8 cellular contexts compared by ENCODE assay signal in genomic region chr6:33206864-33207568, GRCh38. TPM values are rescaled to one million over a fixed set of nuclear protein-coding genes. Genes with fewer than 3 reads are reported as not detected.
A peak's percentile ranks its signal among the peaks of the same experiment; 100 is the strongest.
DNase-seq lines count a peak whose midpoint lies in the region; ATAC-seq and TF ChIP-seq lines count a peak whose summit lies in the region.

No MANE protein-coding gene starts in this region.

- peak overlapping the region; percentile 87 for H3K4me3 ChIP-seq in OCI-LY1 (ENCODE audit: low read depth, low read length, poor library complexity, severe bottlenecking)
- H3K4me3 ChIP-seq in osteoblast (ENCODE audit: insufficient read depth, low read length) = peak overlapping the region; percentile 90

- no peak overlapping the region for H2AFZ ChIP-seq in OCI-LY1 (ENCODE audit: low read length)
- no peak overlapping the region for H2AFZ ChIP-seq in osteoblast (ENCODE audit: low read length)

- H3K4me2 ChIP-seq in OCI-LY1 (ENCODE audit: low read length) = peak overlapping the region; percentile 82
- peak overlapping the region; percentile 97 for H3K4me2 ChIP-seq in osteoblast (ENCODE audit: insufficient read depth, low read length)

- H3K27ac ChIP-seq in OCI-LY1 (ENCODE audit: low read depth, low read length, poor library complexity, severe bottlenecking) = no peak overlapping the region
- peak overlapping the region; percentile 86 for H3K27ac ChIP-seq in epithelial cell of prostate
- peak overlapping the region; percentile 95 for H3K27ac ChIP-seq in osteoblast (ENCODE audit: low read depth, low read length)

- no peaks in the 10 kb centered on the region for H3K27me3 ChIP-seq in OCI-LY1 (ENCODE audit: insufficient read depth, low read length)
- no peaks in the 10 kb centered on the region for H3K27me3 ChIP-seq in osteoblast (ENCODE audit: insufficient read depth, low read length)

- H3K9ac ChIP-seq in OCI-LY1 (ENCODE audit: low read length) = peak overlapping the region; percentile 95; the same call in 1 of the 2 replicates

- TF ChIP-seq CTCF in OCI-LY1 (IDR thresholded peaks at IDR 0.05; ENCODE audit: low read length) (no peak), osteoblast (IDR thresholded peaks at IDR 0.05; ENCODE audit: extremely low read depth, low read depth, low read length) (no peak)

- H3K79me2 ChIP-seq in OCI-LY1 (ENCODE audit: insufficient read depth, low read length) = no peaks in the 10 kb centered on the region
- peaks cover 32% of the 10 kb centered on the region for H3K79me2 ChIP-seq in osteoblast (ENCODE audit: insufficient read depth, low read length)

- no peak for ATAC-seq in sciatic nerve
- ATAC-seq in GM18868 (IDR thresholded peaks at IDR 0.05; ENCODE audit: unreplicated experiment) = no peak

- 0 out of 2 replicates have a peak, but pooled peaks cover 4% of the 10 kb centered on the region for H3F3A ChIP-seq in OCI-LY1 (ENCODE audit: insufficient read depth, low read length)

- no peaks in the 10 kb centered on the region for H3K9me3 ChIP-seq in OCI-LY1 (ENCODE audit: low read length)
- no peaks in the 10 kb centered on the region for H3K9me3 ChIP-seq in osteoblast (ENCODE audit: low read depth, low read length)

- H3K9me2 ChIP-seq in OCI-LY1 (ENCODE audit: low read depth, low read length) = no peaks in the 10 kb centered on the region

- no peaks in the 10 kb centered on the region for H4K20me1 ChIP-seq in OCI-LY1 (ENCODE audit: insufficient read depth, low read length)
- H4K20me1 ChIP-seq in osteoblast (ENCODE audit: insufficient read depth, low read length) = peaks cover 21% of the 10 kb centered on the region

- intact Hi-C loops in sciatic nerve (cut with DNase I) = no loop called here

- H3K4me1 ChIP-seq in OCI-LY1 (ENCODE audit: insufficient read depth, low read length, severe bottlenecking) (peaks cover 36% of the 10 kb centered on the region), osteoblast (ENCODE audit: insufficient read depth, low read length) (peaks cover 50% of the 10 kb centered on the region)

- H3K36me3 ChIP-seq in OCI-LY1 (ENCODE audit: insufficient read depth, low read length) (peaks cover 36% of the 10 kb centered on the region), osteoblast (ENCODE audit: insufficient read depth, low read length) (peaks cover 36% of the 10 kb centered on the region)

- DNase-seq in Daoy (ENCODE audit: low read depth) (peak; percentile 92), epithelial cell of prostate (ENCODE audit: low read depth, low spot score) (no peak), osteoblast (ENCODE audit: insufficient read length, low spot score, missing footprints) (peak; percentile 97), sciatic nerve (ENCODE audit: low spot score) (no peak), SW480 (ENCODE audit: low spot score) (no peak)
- DNase-seq in activated CD4-positive, CD25-positive, alpha-beta regulatory T cell treated with anti-CD3 and anti-CD28 coated beads, Interleukin-2, amount 50 U/mL, for 72 hours = no peak

RNA-seq across cellular contexts. Expression of gene RING1, which starts 1.3 kb away (rescaled TPM):
- 43.4 and 44.9 TPM in 2 replicates for total RNA-seq in Daoy (2014; rRNA removed; shearing (Covaris generic))
- total RNA-seq in osteoblast (34.0 and 34.2 TPM in 2 replicates), sciatic nerve (39.5 TPM)

RNA-seq across cellular contexts. Expression of gene HSD17B8, which starts 2.6 kb away (rescaled TPM):
- total RNA-seq in Daoy (2014; rRNA removed; shearing (Covaris generic)) = 3.3 and 8.2 TPM in 2 replicates
- total RNA-seq in osteoblast (2.7 and 3.3 TPM in 2 replicates), sciatic nerve (12.7 TPM)

RNA-seq across cellular contexts. Expression of gene SLC39A7, which starts 6.3 kb away (rescaled TPM):
- 104 and 121 TPM in 2 replicates for total RNA-seq in Daoy (2014; rRNA removed; shearing (Covaris generic))
- 108 and 109 TPM in 2 replicates for total RNA-seq in osteoblast
- 65.3 TPM for total RNA-seq in sciatic nerve

RNA-seq across cellular contexts. Expression of gene RXRB, which starts 6.6 kb away (rescaled TPM):
- total RNA-seq in Daoy (2014; rRNA removed; shearing (Covaris generic)) = 21.4 and 27.3 TPM in 2 replicates
- total RNA-seq in osteoblast (19.2 and 20.9 TPM in 2 replicates), sciatic nerve (54.0 TPM)

RNA-seq across cellular contexts. Expression of gene COL11A2, which starts 14.7 kb away (rescaled TPM):
- total RNA-seq in Daoy (2014; rRNA removed; shearing (Covaris generic)) = 1.6 and 5.5 TPM in 2 replicates
- 1.8 TPM in 2 replicates for total RNA-seq in osteoblast
- total RNA-seq in sciatic nerve = 5.6 TPM

Comparison
In these comparisons a context has a peak if more than half of its experiments do, and no peak if none do; other contexts are left out.
1. DNase-seq: peak in Daoy (single experiment) and osteoblast (single experiment); none in epithelial cell of prostate (single experiment), sciatic nerve (single experiment), activated CD4-positive, CD25-positive, alpha-beta regulatory T cell treated with anti-CD3 and anti-CD28 coated beads, Interleukin-2, amount 50 U/mL, for 72 hours (single experiment) and SW480 (single experiment).